ENCODE assay signal across 21 cellular contexts in the genomic region with DNA sequence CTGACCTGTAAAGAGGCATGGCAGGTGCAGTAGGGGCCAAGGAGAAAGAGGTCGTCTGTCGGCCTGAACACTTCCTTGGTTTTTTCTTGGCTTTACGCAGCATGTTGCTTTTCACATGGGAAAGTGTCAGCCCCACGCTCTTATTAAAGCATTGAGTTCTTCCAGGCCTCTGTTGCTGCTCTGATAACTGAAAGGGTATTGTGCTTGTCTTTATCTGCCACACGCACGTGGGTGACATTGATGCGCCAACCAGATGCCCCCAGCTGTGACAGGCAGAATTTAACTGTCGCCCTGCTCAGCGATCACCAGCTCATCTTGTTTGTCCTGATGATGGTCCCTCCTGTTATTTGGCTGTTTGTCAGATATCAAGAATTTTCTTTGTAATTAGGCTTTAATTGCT.
A peak's percentile ranks its signal among the peaks of the same experiment; 100 is the strongest.
DNase-seq lines count a peak whose midpoint lies in the region; ATAC-seq, FAIRE-seq and TF ChIP-seq lines count a peak whose summit lies in the region.
"Had no signal": no experiment of that assay in that cellular context is flagged by ENCODE, and none has a peak within 500 bp of the region (broad histone marks: within the 10 kb centered on the region; RNA-seq: fewer than 3 reads in every experiment).

No MANE protein-coding gene starts in this region.

- H2AFZ ChIP-seq in K562 (ENCODE audit: low read depth, low read length) (no peak overlapping the region), neural cell (ENCODE audit: low read depth, low read length) (no peak overlapping the region)
- H2AFZ ChIP-seq: GM23338, parathyroid adenoma had no signal

- H3K9ac ChIP-seq in K562 (ENCODE audit: insufficient read depth in 1 of 2, low read depth in 2 of 2, low read length in 2 of 2) (peak overlapping the region; percentile 17 to 53; a peak in 2 of 4 replicates), neural cell (ENCODE audit: low read length) (no peak overlapping the region)
- H3K9ac ChIP-seq: parathyroid adenoma had no signal

- no TSS peak for BruUV-seq in K562 (replicated peaks; lab: Mats Ljungman, UMichigan)

- POLR2A ChIA-PET in K562 (lab: Yijun Ruan, JAX), result interaction anchor here (1.0 to 3.4 kb wide), 5 partner anchors 10 to 195 kb away, joined by 3 to 20 read pairs (median 5); no protein-coding TSS in a partner anchor

- TF ChIP-seq EP300 in K562 (IDR thresholded peaks at IDR 0.05; ENCODE audit: low read length), result peak; percentile 87
- peak; percentile 50 for TF ChIP-seq EP300 in neural cell (conservative IDR thresholded peaks at IDR 0.05; ENCODE audit: poor library complexity, severe bottlenecking)

- H3K4me3 Mint-ChIP-seq in chondrocyte (ENCODE audit: unreplicated experiment), result no peak overlapping the region
- H3K4me3 Mint-ChIP-seq: GM23338, IgD-negative memory B cell had no signal

- intact Hi-C loops in K562 (cut with micrococcal nuclease), result loop anchor here (5.0 kb wide), 1 partner anchor 44 kb away; no protein-coding TSS in a partner anchor
- intact Hi-C loops in body of pancreas (cut with DNase I), result no loop called here
- intact Hi-C loops in gastrocnemius medialis (cut with DNase I; ENCODE audit: low total_unique reads), result no loop called here

- H3K27me3 ChIP-seq in K562 (ENCODE audit: control insufficient read depth in 2 of 2, insufficient read depth in 2 of 2, low read length in 2 of 2) (no peaks in the 10 kb centered on the region), neural cell (ENCODE audit: insufficient read depth, low read depth, low read length) (no peaks in the 10 kb centered on the region), body of pancreas (no peaks in the 10 kb centered on the region), gastrocnemius medialis (no peaks in the 10 kb centered on the region)
- H3K27me3 ChIP-seq: left lung had no signal

- H3K79me2 ChIP-seq in K562 (ENCODE audit: control insufficient read depth, insufficient read depth, low read length) (peaks cover 100% of the 10 kb centered on the region), neural cell (replicated peaks; ENCODE audit: insufficient read depth, low read length) (peaks cover 21% of the 10 kb centered on the region)

- peaks cover 2% of the 10 kb centered on the region for H3K36me3 Mint-ChIP-seq in chondrocyte (ENCODE audit: low read depth)

- H3K9me3 ChIP-seq in K562 (replicated peaks; ENCODE audit: control insufficient read depth, insufficient read depth, low read depth, low read length) (no peaks in the 10 kb centered on the region), neural cell (ENCODE audit: low read length) (no peaks in the 10 kb centered on the region), body of pancreas (no peaks in the 10 kb centered on the region), gastrocnemius medialis (no peaks in the 10 kb centered on the region)
- H3K9me3 ChIP-seq: left lung, thoracic aorta had no signal

- FAIRE-seq in K562 (lab: Jason Lieb, UNC), result peak; percentile 87

- in situ Hi-C loops in K562 (cut with MboI) (no loop called here), gastrocnemius medialis (cut with MboI; ENCODE audit: low sequenced_read_pairs in 4 of 4) (no loop called here)

- no peak overlapping the region for H3K27ac Mint-ChIP-seq in chondrocyte (ENCODE audit: unreplicated experiment)
- H3K27ac Mint-ChIP-seq: GM23338 had no signal

- no peaks in the 10 kb centered on the region for H3K9me2 ChIP-seq in neural cell (ENCODE audit: insufficient read depth, low read length)

- TF ChIP-seq POLR2A in K562 (conservative IDR thresholded peaks at IDR 0.05), result no peak
- TF ChIP-seq POLR2A in body of pancreas (IDR thresholded peaks at IDR 0.05), result no peak
- TF ChIP-seq POLR2A in gastrocnemius medialis (IDR thresholded peaks at IDR 0.05), result no peak

- peaks cover 3% of the 10 kb centered on the region for H3K9me1 ChIP-seq in K562 (ENCODE audit: control insufficient read depth, insufficient read depth, low read length)

- 5% methylated on average over 9 of the region's 9 CpGs for WGBS in K562 (ENCODE audit: insufficient coverage, low coverage, missing lambda C conversion rate)
- 48 to 53% methylated on average over 9 of the region's 9 CpGs for WGBS in body of pancreas, 2 donors

- H3K36me3 ChIP-seq in K562 (ENCODE audit: control insufficient read depth, insufficient read depth, low read length) (peaks cover 15% of the 10 kb centered on the region; the same call in 2 of the 3 replicates), neural cell (ENCODE audit: insufficient read depth, low read length) (no peaks in the 10 kb centered on the region), body of pancreas (replicated peaks in 1 of 2; ENCODE audit: insufficient read depth in 1 of 2, low read depth in 2 of 2) (no peaks in the 10 kb centered on the region), gastrocnemius medialis (no peaks in the 10 kb centered on the region)
- H3K36me3 ChIP-seq: left lung, thoracic aorta had no signal

- H4K20me1 ChIP-seq in K562 (replicated peaks; ENCODE audit: control insufficient read depth, insufficient read depth, low read length), result no peaks in the 10 kb centered on the region; the same call in 1 of the 2 replicates
- H4K20me1 ChIP-seq in neural cell (ENCODE audit: insufficient read depth), result no peaks in the 10 kb centered on the region

- no peaks in the 10 kb centered on the region for H3K27me3 Mint-ChIP-seq in chondrocyte (ENCODE audit: low read depth)
- H3K27me3 Mint-ChIP-seq: IgD-negative memory B cell had no signal

- DNase-seq in CMK (ENCODE audit: low read depth) (peak; percentile 94), NCI-H345 (lab: John Stamatoyannopoulos, UW) (peak; percentile 51), K562 (ENCODE audit: extremely low read depth in 1 of 4, low spot score in 3 of 4) (peak; percentile 71 to 90 (median 76)), body of pancreas (no peak), gastrocnemius medialis (no peak), chondrocyte (ENCODE audit: low spot score) (no peak)
- DNase-seq: activated CD4-positive, CD25-positive, alpha-beta regulatory T cell treated with anti-CD3 and anti-CD28 coated beads, Interleukin-2, amount 50 U/mL, for 72 hours; activated gamma-delta T cell; DMS153; foreskin melanocyte; left lung; NCI-H2081 treated with DMSO at 0.1 percent for 48 hours; NCI-H82; RPMI8226; stimulated activated CD4-positive, alpha-beta T cell treated with anti-CD3 and anti-CD28 coated beads, Interleukin-4, amount 100 ng/mL, for 1 hour; stimulated activated CD8-positive, alpha-beta memory T cell treated with anti-CD3 and anti-CD28 coated beads, Interleukin-4, amount 100 ng/mL, for 48 hours had no signal

- peaks cover 86 to 97% of the 10 kb centered on the region in 2 experiments for H3K4me1 ChIP-seq in K562 (replicated peaks in 1 of 2; ENCODE audit: control insufficient read depth in 2 of 2, insufficient read depth in 2 of 2, low read length in 2 of 2)
- H3K4me1 ChIP-seq in body of pancreas, result peaks cover 88% of the 10 kb centered on the region
- peaks cover 85 to 88% of the 10 kb centered on the region in 2 donors for H3K4me1 ChIP-seq in gastrocnemius medialis
- H3K4me1 ChIP-seq: parathyroid adenoma had no signal

- CTCF ChIA-PET in K562 (lab: Yijun Ruan, JAX; ENCODE audit: low intra/inter-chr PET ratio), result no interaction called here

- no peak for TF ChIP-seq CTCF in K562 (IDR thresholded peaks at IDR 0.05 in 2 of 3, conservative IDR thresholded peaks at IDR 0.05 in 1 of 3; ENCODE audit: insufficient read depth in 2 of 3, low read depth in 1 of 3, low read length in 3 of 3)
- no peak for TF ChIP-seq CTCF in neural cell (IDR thresholded peaks at IDR 0.05; ENCODE audit: poor library complexity, severe bottlenecking)
- no peak for TF ChIP-seq CTCF in body of pancreas (IDR thresholded peaks at IDR 0.05)
- TF ChIP-seq CTCF in gastrocnemius medialis (IDR thresholded peaks at IDR 0.05 in 4 of 5, conservative IDR thresholded peaks at IDR 0.05 in 1 of 5), result no peak
- TF ChIP-seq CTCF in chondrocyte (IDR thresholded peaks at IDR 0.05), result no peak

- H3F3A ChIP-seq in neural cell (ENCODE audit: insufficient read depth, low read length, poor library complexity, severe bottlenecking), result no peaks in the 10 kb centered on the region

- H3K4me1 Mint-ChIP-seq in chondrocyte (ENCODE audit: low read depth), result peaks cover 82% of the 10 kb centered on the region

- ATAC-seq in K562, result peak; percentile 5
- no peak for ATAC-seq in body of pancreas
- no peak for ATAC-seq in gastrocnemius medialis
- ATAC-seq: GM23338 had no signal

- no peaks in the 10 kb centered on the region for H3K9me3 Mint-ChIP-seq in chondrocyte (ENCODE audit: low read depth)
- H3K9me3 Mint-ChIP-seq: GM23338, IgD-negative memory B cell had no signal

- H3K27ac ChIP-seq in K562 (ENCODE audit: extremely low read depth, low read depth, low read length), result peak overlapping the region; percentile 79
- H3K27ac ChIP-seq in neural cell (ENCODE audit: low read length), result no peak overlapping the region
- H3K27ac ChIP-seq in body of pancreas, result peak overlapping the region in 1 of 4 donors; percentile 11
- no peak overlapping the region for H3K27ac ChIP-seq in gastrocnemius medialis
- H3K27ac ChIP-seq: left lung, parathyroid adenoma, thoracic aorta had no signal

- H3K4me3 ChIP-seq in K562, result no peak overlapping the region
- H3K4me3 ChIP-seq in neural cell (ENCODE audit: low read length), result peak overlapping the region; percentile 21
- H3K4me3 ChIP-seq in body of pancreas, result no peak overlapping the region
- H3K4me3 ChIP-seq in gastrocnemius medialis, result no peak overlapping the region
- H3K4me3 ChIP-seq: GM23338, left lung, thoracic aorta had no signal

- 0 out of 4 replicates have a peak, but pooled peaks of 1 of the 2 experiments have one; percentile 7 for TF ChIP-seq RAD21 in K562 (CRISPR knock-in tag; conservative IDR thresholded peaks at IDR 0.05 in 1 of 2, IDR thresholded peaks at IDR 0.05 in 1 of 2)
- TF ChIP-seq RAD21 in neural cell (conservative IDR thresholded peaks at IDR 0.05), result no peak

- H3K4me2 ChIP-seq in K562 (ENCODE audit: insufficient read depth, low read length) (peak overlapping the region; percentile 74), neural cell (ENCODE audit: low read length) (no peak overlapping the region)
- H3K4me2 ChIP-seq: GM23338 had no signal

TF ChIP-seq in K562, 482 proteins besides CTCF, POLR2A, EP300 and RAD21 (continues in another document):
- no peak; the same call in 1 of the 2 replicates for TF ChIP-seq ZNF644 (tag; IDR thresholded peaks at IDR 0.05; ENCODE audit: low read depth)
- TF ChIP-seq HLTF (IDR thresholded peaks at IDR 0.05), result no peak
- TF ChIP-seq GATAD2B (IDR thresholded peaks at IDR 0.05; ENCODE audit: borderline replicate concordance), result peak; percentile 85; the same call in 1 of the 2 replicates
- peak; percentile 82; the same call in 1 of the 2 replicates for TF ChIP-seq GATAD2A (IDR thresholded peaks at IDR 0.05)
- TF ChIP-seq ATF7 (IDR thresholded peaks at IDR 0.05), result no peak

TF ChIP-seq in neural cell, 6 proteins besides CTCF, POLR2A, EP300 and RAD21 (continues in another document):
- no peak for TF ChIP-seq SMC3 (conservative IDR thresholded peaks at IDR 0.05; ENCODE audit: poor library complexity)
- no peak for TF ChIP-seq TAF1 (IDR thresholded peaks at IDR 0.05; ENCODE audit: low read depth)
- TF ChIP-seq POLR2AphosphoS5 (IDR thresholded peaks at IDR 0.05), result peak; percentile 49

Comparison
In these comparisons a context has a peak if more than half of its experiments do, and no peak if none do; other contexts are left out.
1. DNase-seq: peak in CMK (single experiment), NCI-H345 (single experiment) and K562 (4 of 4); none in body of pancreas (0 of 4), gastrocnemius medialis (0 of 2) and chondrocyte (single experiment).